Comparison of ENCODE assay signal across 1 cellular context in the genomic region with DNA sequence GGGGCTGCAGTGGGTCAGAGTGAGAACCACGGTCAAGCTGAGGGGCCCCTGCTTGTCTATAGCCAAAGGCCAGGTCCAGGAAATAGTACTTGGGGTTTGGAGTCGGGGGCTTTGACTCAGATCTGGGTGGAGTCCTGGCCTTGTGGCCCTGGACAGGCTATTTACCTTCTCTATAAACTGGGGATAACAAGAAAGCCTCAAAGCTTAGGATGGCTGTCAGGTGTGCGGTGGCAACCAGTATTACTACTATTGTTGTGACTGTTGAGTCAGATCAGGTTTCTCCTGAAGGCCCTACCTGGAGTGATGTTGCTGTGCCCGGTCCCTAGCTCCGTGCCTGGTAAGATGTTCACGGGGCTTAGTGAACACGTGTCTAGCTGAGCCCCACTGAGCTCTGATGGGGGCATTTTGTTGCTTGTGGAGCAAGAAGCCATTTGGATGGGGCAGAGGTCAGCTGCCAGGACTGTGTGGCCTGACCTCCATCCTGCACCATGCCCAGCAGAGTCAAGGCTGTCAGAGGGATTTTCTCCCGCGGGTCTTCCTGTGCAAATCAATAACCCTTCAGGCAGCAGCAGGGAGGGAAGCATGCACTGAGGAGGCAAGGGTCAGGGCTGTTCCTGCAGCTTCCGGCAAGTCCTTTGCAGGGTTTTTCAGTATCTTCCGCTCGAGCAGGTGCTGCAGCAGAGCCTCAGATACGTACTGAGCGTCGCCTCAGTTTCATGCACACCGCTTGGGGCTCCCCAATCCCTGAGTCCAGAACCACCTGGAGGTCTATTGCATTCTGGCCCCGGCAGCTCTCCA.
TF ChIP-seq lines count a peak whose summit lies in the region.

No MANE protein-coding gene starts in this region.

TF ChIP-seq in H1, 55 proteins besides CTCF, POLR2A, EP300 and RAD21:
- no peak for TF ChIP-seq ATF2 (IDR thresholded peaks at IDR 0.05; ENCODE audit: low read length)
- TF ChIP-seq BRCA1 (IDR thresholded peaks at IDR 0.05; ENCODE audit: low read depth, low read length): no peak
- no peak for TF ChIP-seq SUZ12 (IDR thresholded peaks at IDR 0.05; ENCODE audit: low read length)
- no peak for TF ChIP-seq RNF2 (IDR thresholded peaks at IDR 0.05; ENCODE audit: borderline replicate concordance, low read depth, low read length, missing control alignments, poor library complexity, severe bottlenecking)
- TF ChIP-seq RXRA (IDR thresholded peaks at IDR 0.05; ENCODE audit: insufficient read depth, low read depth, low read length): no peak
- no peak for TF ChIP-seq YY1 (IDR thresholded peaks at IDR 0.05; ENCODE audit: low read depth, low read length)
- TF ChIP-seq SRF (IDR thresholded peaks at IDR 0.05; ENCODE audit: low read depth, low read length): no peak
- TF ChIP-seq GTF2F1 (IDR thresholded peaks at IDR 0.05; ENCODE audit: borderline replicate concordance, low read depth, low read length): no peak
- TF ChIP-seq, protein P1, sequence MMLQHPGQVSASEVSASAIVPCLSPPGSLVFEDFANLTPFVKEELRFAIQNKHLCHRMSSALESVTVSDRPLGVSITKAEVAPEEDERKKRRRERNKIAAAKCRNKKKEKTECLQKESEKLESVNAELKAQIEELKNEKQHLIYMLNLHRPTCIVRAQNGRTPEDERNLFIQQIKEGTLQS (IDR thresholded peaks at IDR 0.05; ENCODE audit: insufficient read depth, low read depth, low read length): no peak
- TF ChIP-seq BACH1 (IDR thresholded peaks at IDR 0.05; ENCODE audit: low read length): no peak
- no peak for TF ChIP-seq TCF12 (IDR thresholded peaks at IDR 0.05; ENCODE audit: low read depth, low read length)
- no peak for TF ChIP-seq KDM5A (IDR thresholded peaks at IDR 0.05; ENCODE audit: low read length)
- TF ChIP-seq NRF1 (IDR thresholded peaks at IDR 0.05; ENCODE audit: low read depth, low read length): no peak
- TF ChIP-seq ZNF274 (IDR thresholded peaks at IDR 0.05; ENCODE audit: borderline replicate concordance, extremely low read depth, low read length): no peak
